1 cellular context compared by ENCODE assay signal in genomic region chr2:43160778-43161177, GRCh38.
TF ChIP-seq lines count a peak whose summit lies in the region.

No MANE protein-coding gene starts in this region.

TF ChIP-seq in liver, 16 proteins besides CTCF, POLR2A, EP300 and RAD21 (continued from another document):
- no peak for TF ChIP-seq REST (IDR thresholded peaks at IDR 0.05)
- no peak for TF ChIP-seq FOXA1 (IDR thresholded peaks at IDR 0.05)
- no peak for TF ChIP-seq ATF3 (IDR thresholded peaks at IDR 0.05)
